8 cellular contexts compared by ENCODE assay signal in the genomic region with DNA sequence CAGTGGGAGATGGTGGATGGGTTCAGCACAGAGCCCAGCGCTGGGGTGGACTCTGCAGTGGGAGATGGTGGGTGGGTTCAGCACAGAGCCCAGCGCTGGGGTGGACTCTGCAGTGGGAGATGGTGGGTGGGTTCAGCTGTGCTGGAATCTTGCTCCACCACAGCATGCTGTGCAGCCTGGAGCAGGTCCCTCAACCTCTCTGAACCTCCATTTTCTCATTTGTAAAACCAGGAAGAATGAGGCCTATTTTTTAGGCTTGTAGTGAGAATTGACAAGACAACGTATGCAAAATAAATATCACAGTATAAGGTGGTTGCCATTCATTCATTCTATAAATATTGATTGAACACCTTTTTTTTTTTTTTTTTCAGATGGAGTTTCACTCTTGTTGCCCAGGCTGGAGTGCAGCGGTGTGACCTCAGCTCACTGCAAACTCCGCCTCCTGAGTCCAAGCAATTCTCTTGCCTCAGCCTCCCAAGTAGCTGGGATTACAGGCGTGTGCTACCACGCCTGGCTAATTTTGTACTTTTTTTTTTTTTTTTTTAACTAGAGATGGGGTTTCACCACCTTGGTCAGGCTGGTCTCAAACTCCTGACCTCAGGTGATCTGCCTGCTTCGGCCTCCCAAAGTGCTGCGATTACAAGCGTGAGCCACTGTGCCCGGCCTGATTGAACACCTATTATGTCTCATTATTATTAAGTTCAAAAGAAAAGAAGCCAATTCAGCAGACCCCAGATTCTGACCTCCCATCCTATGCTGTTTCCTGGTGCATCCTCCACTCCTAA. TPM values are rescaled to one million over a fixed set of nuclear protein-coding genes. Genes with fewer than 3 reads are reported as not detected.
DNase-seq lines count a peak whose midpoint lies in the region; ATAC-seq, FAIRE-seq and TF ChIP-seq lines count a peak whose summit lies in the region.
"Not testable (repeated sequence)": the region's sequence is repeated elsewhere in the genome, so short reads cannot be mapped to it uniquely, and the experiment has no call there.

No MANE protein-coding gene starts in this region.

- H3K27ac ChIP-seq in Peyer's patch (peak overlapping the region in 3 of 4 donors; percentile 76 to 82 (median 80)), kidney (ENCODE audit: low read depth in 2 of 2, low read length in 2 of 2) (peak overlapping the region; percentile 85 to 97), sigmoid colon (peak overlapping the region; percentile 70 to 76 (median 73)), vagina (peak overlapping the region; percentile 93)
- H3K27ac ChIP-seq in endodermal cell (ENCODE audit: low read depth, low read length): not testable (repeated sequence)

- TF ChIP-seq CTCF in Peyer's patch (IDR thresholded peaks at IDR 0.05); endodermal cell (conservative IDR thresholded peaks at IDR 0.05); kidney (IDR thresholded peaks at IDR 0.05; ENCODE audit: borderline replicate concordance, extremely low read depth, insufficient read depth); sigmoid colon (IDR thresholded peaks at IDR 0.05); vagina (IDR thresholded peaks at IDR 0.05): not testable (repeated sequence)

- H3K9me3 Mint-ChIP-seq in activated T-helper 17 cell treated with anti-CD3 and anti-CD28 coated beads, Interleukin-2, amount 50 U/mL, for 72 hours; endodermal cell; naive thymus-derived CD8-positive, alpha-beta T cell: not testable (repeated sequence)

- peaks cover 12% of the 10 kb centered on the region for H3K4me1 Mint-ChIP-seq in activated T-helper 17 cell treated with anti-CD3 and anti-CD28 coated beads, Interleukin-2, amount 50 U/mL, for 72 hours
- H3K4me1 Mint-ChIP-seq in endodermal cell: peaks cover 50% of the 10 kb centered on the region
- peaks cover 34 to 52% (median 49%) of the 10 kb centered on the region in 4 donors for H3K4me1 Mint-ChIP-seq in naive thymus-derived CD8-positive, alpha-beta T cell

- not testable (repeated sequence) for H3K9me3 ChIP-seq in Peyer's patch; endodermal cell (ENCODE audit: control insufficient read depth, low read length); kidney (ENCODE audit: control insufficient read depth in 1 of 2, low read length in 2 of 2); sigmoid colon; vagina

- H3K36me3 ChIP-seq in Peyer's patch; endodermal cell (ENCODE audit: control insufficient read depth, insufficient read depth, low read length); kidney (ENCODE audit: control insufficient read depth in 1 of 2, insufficient read depth in 2 of 2, low read length in 2 of 2); sigmoid colon; vagina: not testable (repeated sequence)

- H3K27ac Mint-ChIP-seq in activated T-helper 17 cell treated with anti-CD3 and anti-CD28 coated beads, Interleukin-2, amount 50 U/mL, for 72 hours: peak overlapping the region; percentile 87
- peak overlapping the region; percentile 98 for H3K27ac Mint-ChIP-seq in endodermal cell
- H3K27ac Mint-ChIP-seq in naive thymus-derived CD8-positive, alpha-beta T cell: peak overlapping the region; percentile 95 to 99 (median 98)

- FAIRE-seq in GM12892 (lab: Jason Lieb, UNC): peak; percentile 33
- FAIRE-seq in kidney (lab: Jason Lieb, UNC): not testable (repeated sequence)

- not testable (repeated sequence) for H3K4me3 Mint-ChIP-seq in activated T-helper 17 cell treated with anti-CD3 and anti-CD28 coated beads, Interleukin-2, amount 50 U/mL, for 72 hours; endodermal cell
- peak overlapping the region in 7 of 10 donors; percentile 18 to 82 (median 67) for H3K4me3 Mint-ChIP-seq in naive thymus-derived CD8-positive, alpha-beta T cell

- not testable (repeated sequence) for H3K27me3 ChIP-seq in Peyer's patch; endodermal cell (ENCODE audit: control insufficient read depth, insufficient read depth, low read length, poor library complexity, severe bottlenecking); sigmoid colon; vagina

- H3K9ac ChIP-seq in endodermal cell (ENCODE audit: extremely low read depth, low read length, poor library complexity, severe bottlenecking): not testable (repeated sequence)
- H3K9ac ChIP-seq in kidney (ENCODE audit: low read length in 2 of 2): peak overlapping the region; percentile 12 to 19

- POLR2A ChIA-PET in naive thymus-derived CD8-positive, alpha-beta T cell (lab: Charles Lee): interaction anchor here (1.8 to 13.1 kb wide), 5 partner anchors 19 to 145 kb away, joined by 6 to 231 read pairs (median 62); a partner anchor contains a TSS

- peaks cover 3 to 41% (median 34%) of the 10 kb centered on the region in 4 donors for H3K4me1 ChIP-seq in Peyer's patch
- H3K4me1 ChIP-seq in endodermal cell (ENCODE audit: control insufficient read depth, insufficient read depth, low read length): peaks cover 33% of the 10 kb centered on the region
- H3K4me1 ChIP-seq in kidney (ENCODE audit: control insufficient read depth in 1 of 2, insufficient read depth in 1 of 2, low read depth in 1 of 2, low read length in 2 of 2): peaks cover 39 to 54% of the 10 kb centered on the region in 2 donors
- H3K4me1 ChIP-seq in sigmoid colon: peaks cover 0 to 50% (median 44%) of the 10 kb centered on the region in 4 donors
- H3K4me1 ChIP-seq in vagina: peaks cover 65% of the 10 kb centered on the region

- not testable (repeated sequence) for TF ChIP-seq EP300 in sigmoid colon (IDR thresholded peaks at IDR 0.05)

- 95 to 96% methylated on average over 6 to 10 of the region's 11 CpGs for WGBS in endodermal cell (ENCODE audit: insufficient coverage in 1 of 2, insufficient read length in 1 of 2), 2 experiments
- 78 to 87% methylated on average over 11 of the region's 11 CpGs for WGBS in sigmoid colon, 2 donors

- intact Hi-C loops in kidney (cut with DNase I): not testable (repeated sequence)
- intact Hi-C loops in sigmoid colon (cut with DNase I): loop anchor here (5.0 kb wide), 1 partner anchor 70 kb away; a partner anchor contains a TSS
- intact Hi-C loops in vagina (cut with DNase I): loop anchor here (10.0 kb wide), 1 partner anchor 352 kb away; a partner anchor contains a TSS

- DNase-seq in GM12892 (ENCODE audit: insufficient read length); Peyer's patch; endodermal cell; kidney; naive thymus-derived CD8-positive, alpha-beta T cell; sigmoid colon; vagina (ENCODE audit: extremely low spot score in 2 of 2): not testable (repeated sequence)

- not testable (repeated sequence) for H3K4me3 ChIP-seq in Peyer's patch; endodermal cell (ENCODE audit: low read length); kidney (ENCODE audit: low read length in 2 of 2); sigmoid colon; vagina

- H3K27me3 Mint-ChIP-seq in activated T-helper 17 cell treated with anti-CD3 and anti-CD28 coated beads, Interleukin-2, amount 50 U/mL, for 72 hours; endodermal cell (ENCODE audit: insufficient read depth); naive thymus-derived CD8-positive, alpha-beta T cell: not testable (repeated sequence)

- ATAC-seq in activated T-helper 17 cell treated with anti-CD3 and anti-CD28 coated beads, Interleukin-2, amount 50 U/mL, for 72 hours (replicated peaks); naive thymus-derived CD8-positive, alpha-beta T cell: not testable (repeated sequence)

- not testable (repeated sequence) for TF ChIP-seq POLR2A in GM12892 (IDR thresholded peaks at IDR 0.05; ENCODE audit: low read depth, low read length); Peyer's patch (IDR thresholded peaks at IDR 0.05); sigmoid colon (IDR thresholded peaks at IDR 0.05); vagina (IDR thresholded peaks at IDR 0.05)

- not testable (repeated sequence) for H3K36me3 Mint-ChIP-seq in activated T-helper 17 cell treated with anti-CD3 and anti-CD28 coated beads, Interleukin-2, amount 50 U/mL, for 72 hours (ENCODE audit: low read depth); endodermal cell (ENCODE audit: low read depth); naive thymus-derived CD8-positive, alpha-beta T cell

RNA-seq across cellular contexts. Expression of a gene that starts 20.0 kb away (rescaled TPM):
- 11.2 TPM for polyA plus RNA-seq in GM12892 (2012; ENCODE audit: missing spikeins)
- total RNA-seq in Peyer's patch (10 to 100 TPM; 41.2 to 58.6 (median 53.2) TPM), endodermal cell (10 to 100 TPM; 14.2 to 22.0 TPM), kidney (65.2 TPM), sigmoid colon (100 to 1,000 TPM; 108 to 166 (median 125) TPM), vagina (98.0 TPM)
- total RNA-seq in activated T-helper 17 cell treated with anti-CD3 and anti-CD28 coated beads, Interleukin-2, amount 50 U/mL, for 72 hours: 10 to 100 TPM; 21.5 to 82.9 TPM
- 6.0 TPM for polyA plus RNA-seq in endodermal cell (2013, experiment 1 of 2)
- 5.8 TPM for polyA plus RNA-seq in endodermal cell (2013, experiment 2 of 2)
- polyA plus RNA-seq in kidney (ENCODE audit: insufficient read depth, low read depth, low replicate concordance) (39.3 TPM), sigmoid colon (10 to 100 TPM; 10.9 to 39.0 (median 36.2) TPM)
- 100 to 1,000 TPM; 131 to 133 TPM for total RNA-seq in naive thymus-derived CD8-positive, alpha-beta T cell
- 10 to 100 TPM; 19.1 to 23.1 (median 19.5) TPM for polyA plus RNA-seq in naive thymus-derived CD8-positive, alpha-beta T cell
